Comparison of ENCODE assay signal across 9 cellular contexts in the genomic region with DNA sequence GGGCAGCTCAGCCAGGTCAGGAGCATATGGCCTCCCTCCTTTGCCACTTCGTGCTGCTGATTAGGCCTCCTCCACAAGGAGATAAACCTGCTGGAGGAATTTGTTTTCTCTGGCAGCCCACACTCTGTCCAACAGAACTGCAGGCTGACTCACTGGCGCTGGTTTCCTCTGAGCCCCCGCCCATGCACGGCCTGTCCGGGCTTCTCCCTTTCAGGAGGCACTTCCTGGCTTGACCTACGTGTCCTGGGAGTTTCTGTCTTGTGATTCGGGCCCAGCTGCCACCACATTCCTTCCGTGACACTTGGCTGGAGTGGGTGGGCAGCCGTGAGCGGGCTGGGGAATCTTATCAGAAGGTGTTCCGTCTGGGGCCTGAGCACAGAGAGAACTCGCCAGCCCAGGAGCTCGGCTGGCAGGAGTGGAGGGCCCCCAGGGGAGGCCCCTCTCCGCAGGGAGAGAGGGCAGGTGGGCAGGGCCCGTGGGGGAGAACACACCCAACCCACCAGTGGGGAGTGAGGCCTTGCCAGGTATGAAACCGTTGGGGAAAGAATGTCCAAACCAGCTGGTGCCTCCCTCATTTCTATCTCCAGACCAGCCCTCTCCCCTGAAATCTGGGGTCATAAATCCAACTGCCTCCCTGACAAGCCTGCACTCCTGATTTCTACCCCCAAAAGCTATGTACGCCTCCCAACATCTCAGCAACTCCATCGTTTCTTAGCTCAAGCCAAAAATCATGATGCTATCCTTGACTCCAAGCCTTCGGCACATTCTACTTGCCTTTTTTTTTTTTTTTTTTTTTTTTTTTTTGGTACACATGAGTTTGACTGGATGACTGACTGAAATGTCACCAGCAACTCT.
A peak's percentile ranks its signal among the peaks of the same experiment; 100 is the strongest.
DNase-seq lines count a peak whose midpoint lies in the region; ATAC-seq and TF ChIP-seq lines count a peak whose summit lies in the region.
"Had no signal": no experiment of that assay in that cellular context is flagged by ENCODE, and none has a peak within 500 bp of the region (broad histone marks: within the 10 kb centered on the region; RNA-seq: fewer than 3 reads in every experiment).

No MANE protein-coding gene starts in this region.

- no peaks in the 10 kb centered on the region for H3K27me3 ChIP-seq in prostate gland (replicated peaks; ENCODE audit: insufficient read depth)

- WGBS in prostate gland, result 21% methylated on average over 19 of the region's 19 CpGs

- TF ChIP-seq CTCF in prostate gland (IDR thresholded peaks at IDR 0.05) (peak in 1 of 4 experiments; percentile 23), GM10266 (IDR thresholded peaks at IDR 0.05; ENCODE audit: control insufficient read depth, insufficient read depth, low read depth, missing control alignments) (no peak)

- peak overlapping the region; percentile 67 to 72 for H3K27ac ChIP-seq in prostate gland

- H3K36me3 ChIP-seq in prostate gland, result no peaks in the 10 kb centered on the region

- H3K4me1 ChIP-seq in prostate gland (replicated peaks), result peaks cover 6% of the 10 kb centered on the region

- TF ChIP-seq POLR2A in prostate gland (IDR thresholded peaks at IDR 0.05), result no peak

- H3K4me3 ChIP-seq in prostate gland, result no peak overlapping the region

- peaks cover 8% of the 10 kb centered on the region for H3K9me3 Mint-ChIP-seq in activated T-cell treated with anti-CD3 and anti-CD28 coated beads, Interleukin-2, amount 50 U/mL, for 4 hours

- intact Hi-C loops in prostate gland (cut with DNase I), result loop anchor here (5.0 kb wide), 2 partner anchors 32 to 52 kb away; no protein-coding TSS in a partner anchor

- H3K27me3 Mint-ChIP-seq in activated T-cell treated with anti-CD3 and anti-CD28 coated beads, Interleukin-2, amount 50 U/mL, for 4 hours (ENCODE audit: low read depth), result peaks cover 7% of the 10 kb centered on the region
- H3K27me3 Mint-ChIP-seq: stimulated activated naive CD8-positive, alpha-beta T cell treated with anti-CD3 and anti-CD28 coated beads, Interleukin-15, Interleukin-2, amounts not matched to agents 100 ng/mL and 50 ng/mL, for 24 hours had no signal

- DNase-seq in DMS 273 (lab: John Stamatoyannopoulos, UW; ENCODE audit: unreplicated experiment) (peak; percentile 58), SW480 (ENCODE audit: low spot score) (peak; percentile 77), glomerular visceral epithelial cell (ENCODE audit: extremely low spot score) (peak; percentile 95), prostate gland (ENCODE audit: low spot score) (peak; percentile 80), GM10266 (ENCODE audit: extremely low spot score) (no peak)
- DNase-seq in activated T-cell treated with anti-CD3 and anti-CD28 coated beads, Interleukin-2, amount 50 U/mL, for 4 hours, result no peak
- DNase-seq in effector CD4-positive, alpha-beta T cell, result no peak

- H3K4me1 Mint-ChIP-seq in activated T-cell treated with anti-CD3 and anti-CD28 coated beads, Interleukin-2, amount 50 U/mL, for 4 hours (ENCODE audit: low read depth), result peaks cover 19% of the 10 kb centered on the region

- no peaks in the 10 kb centered on the region for H3K9me3 ChIP-seq in prostate gland

- H3K36me3 Mint-ChIP-seq in activated T-cell treated with anti-CD3 and anti-CD28 coated beads, Interleukin-2, amount 50 U/mL, for 4 hours (ENCODE audit: insufficient read depth), result no peaks in the 10 kb centered on the region

- no peak for ATAC-seq in HG02678 (IDR thresholded peaks at IDR 0.05; ENCODE audit: unreplicated experiment)
- ATAC-seq in activated T-cell treated with anti-CD3 and anti-CD28 coated beads, Interleukin-2, amount 50 U/mL, for 4 hours, result no peak

- H3K4me3 Mint-ChIP-seq in activated T-cell treated with anti-CD3 and anti-CD28 coated beads, Interleukin-2, amount 50 U/mL, for 4 hours, result no peak overlapping the region
- H3K4me3 Mint-ChIP-seq: stimulated activated naive CD8-positive, alpha-beta T cell treated with anti-CD3 and anti-CD28 coated beads, Interleukin-15, Interleukin-2, amounts not matched to agents 100 ng/mL and 50 ng/mL, for 24 hours had no signal

Comparison
In these comparisons a context has a peak if more than half of its experiments do, and no peak if none do; other contexts are left out.
1. DNase-seq: peak in DMS 273 (single experiment), SW480 (single experiment), glomerular visceral epithelial cell (single experiment) and prostate gland (single experiment); none in activated T-cell treated with anti-CD3 and anti-CD28 coated beads, Interleukin-2, amount 50 U/mL, for 4 hours (single experiment), GM10266 (single experiment) and effector CD4-positive, alpha-beta T cell (single experiment).